Comparison of ENCODE assay signal across 8 cellular contexts in the genomic region with DNA sequence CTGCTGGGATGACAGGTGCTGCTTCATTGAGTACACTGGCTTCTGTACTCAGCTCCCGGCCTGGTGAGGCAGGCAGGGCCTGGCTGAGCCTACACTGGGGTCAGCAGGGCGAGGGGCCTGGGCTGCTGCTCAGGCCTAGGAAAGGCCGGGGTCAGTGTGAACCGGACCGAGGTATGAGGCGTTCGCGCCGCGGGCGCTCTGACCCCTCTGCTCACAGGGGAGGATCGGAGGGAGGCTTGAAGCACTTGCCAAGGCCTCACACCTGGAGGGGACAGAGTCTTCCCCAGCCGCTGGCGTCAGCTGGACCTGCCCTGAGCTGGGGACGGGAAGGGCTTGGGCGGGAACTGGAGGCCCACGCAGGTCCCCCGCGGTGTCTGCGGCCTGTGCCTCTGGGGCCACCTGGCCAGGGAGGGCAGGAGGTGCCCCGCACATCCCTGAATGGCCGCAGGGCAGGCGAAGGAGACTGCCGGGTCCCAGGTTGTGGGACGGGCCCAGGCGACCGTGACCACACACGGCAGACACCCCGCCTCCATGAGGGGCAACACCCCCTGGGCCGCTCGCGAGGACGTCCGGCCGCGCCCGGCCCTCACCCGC. TPM values are rescaled to one million over a fixed set of nuclear protein-coding genes. Genes with fewer than 3 reads are reported as not detected.
DNase-seq lines count a peak whose midpoint lies in the region; ATAC-seq, FAIRE-seq and TF ChIP-seq lines count a peak whose summit lies in the region.

No MANE protein-coding gene starts in this region.

- 0% methylated on average over 26 of the region's 38 CpGs; no CpG with 5 or more reads in 1 of the 2 donors for WGBS in testis, 2 donors

- TF ChIP-seq POLR2A in testis (IDR thresholded peaks at IDR 0.05): no peak

- H3K4me3 ChIP-seq in GM12875 (ENCODE audit: low read depth, low read length) (peak overlapping the region; percentile 90), ascending aorta (peak overlapping the region; percentile 87 to 98), testis (peak overlapping the region; percentile 74 to 88)

- H3K4me1 ChIP-seq in ascending aorta (peaks cover 12 to 26% of the 10 kb centered on the region in 2 donors), testis (peaks cover 21% of the 10 kb centered on the region)

- TF ChIP-seq CTCF in GM12875 (IDR thresholded peaks at IDR 0.05; ENCODE audit: borderline replicate concordance, insufficient read depth, low read depth, low read length) (no peak), ascending aorta (IDR thresholded peaks at IDR 0.05) (no peak), testis (IDR thresholded peaks at IDR 0.05) (no peak)

- H3K27me3 ChIP-seq in ascending aorta: peaks cover 5% of the 10 kb centered on the region
- no peaks in the 10 kb centered on the region for H3K27me3 ChIP-seq in testis

- H3K9me3 ChIP-seq in ascending aorta: no peaks in the 10 kb centered on the region
- H3K9me3 ChIP-seq in testis: no peaks in the 10 kb centered on the region

- ATAC-seq in GM21529 (IDR thresholded peaks at IDR 0.05; ENCODE audit: unreplicated experiment): peak; percentile 19

- H3K36me3 ChIP-seq in ascending aorta (peaks cover 10 to 25% of the 10 kb centered on the region in 2 donors), testis (ENCODE audit: low read depth, missing control alignments) (no peaks in the 10 kb centered on the region)

- peak; percentile 20 for DNase-seq in HTR-8/SVneo (ENCODE audit: insufficient read length, low spot score)
- no peak for DNase-seq in ascending aorta (ENCODE audit: low spot score in 2 of 2)
- DNase-seq in left kidney (ENCODE audit: low read depth, low spot score): peak; percentile 46
- no peak for DNase-seq in testis
- no peak for DNase-seq in KG1 (lab: John Stamatoyannopoulos, UW)
- no peak for DNase-seq in DMS153 (lab: John Stamatoyannopoulos, UW)

- H3K27ac ChIP-seq in ascending aorta (peak overlapping the region; percentile 79), testis (peak overlapping the region in 1 of 2 donors; percentile 81)

- no peak for FAIRE-seq in HTR-8/SVneo (lab: Jason Lieb, UNC)

- intact Hi-C loops in ascending aorta (cut with DNase I) (loop anchor here (1.0 to 10.0 kb wide), 8 partner anchors 21 to 1489 kb away; a partner anchor contains a TSS), testis (cut with DNase I; ENCODE audit: low total_unique reads) (loop anchor here (5.0 kb wide), 1 partner anchor 135 kb away; no protein-coding TSS in a partner anchor)

RNA-seq across cellular contexts. Expression of a gene that starts 0.5 kb away (rescaled TPM):
- total RNA-seq in ascending aorta: 26.1 TPM
- 10 to 100 TPM; 50.4 to 52.8 TPM for total RNA-seq in testis
- 49.5 TPM for polyA plus RNA-seq in testis (ENCODE audit: insufficient read depth, low read depth, low replicate concordance)

RNA-seq across cellular contexts. Expression of a gene that starts 20.3 kb away (rescaled TPM):
- total RNA-seq in ascending aorta (61.3 TPM), testis (100 to 1,000 TPM in 1 of 2 donors, 10 to 100 TPM in 1; 89.9 to 104 TPM)
- 262 TPM for polyA plus RNA-seq in testis (ENCODE audit: insufficient read depth, low read depth, low replicate concordance)

RNA-seq across cellular contexts. Expression of a gene that starts 20.5 kb away (rescaled TPM):
- total RNA-seq in ascending aorta (18.4 TPM), testis (10 to 100 TPM; 30.4 to 34.5 TPM)
- polyA plus RNA-seq in testis (ENCODE audit: insufficient read depth, low read depth, low replicate concordance): 30.9 TPM

Comparison
In these comparisons a context has a peak if more than half of its experiments do, and no peak if none do; other contexts are left out.
1. DNase-seq: peak in HTR-8/SVneo (single experiment) and left kidney (single experiment); none in ascending aorta (0 of 2), testis (single experiment), KG1 (single experiment) and DMS153 (single experiment).
2. Peak in every context shown above with its lines, with median percentiles within 50 percentile points of each other: H3K4me3 ChIP-seq.